1 cellular context compared by ENCODE assay signal in the genomic region with DNA sequence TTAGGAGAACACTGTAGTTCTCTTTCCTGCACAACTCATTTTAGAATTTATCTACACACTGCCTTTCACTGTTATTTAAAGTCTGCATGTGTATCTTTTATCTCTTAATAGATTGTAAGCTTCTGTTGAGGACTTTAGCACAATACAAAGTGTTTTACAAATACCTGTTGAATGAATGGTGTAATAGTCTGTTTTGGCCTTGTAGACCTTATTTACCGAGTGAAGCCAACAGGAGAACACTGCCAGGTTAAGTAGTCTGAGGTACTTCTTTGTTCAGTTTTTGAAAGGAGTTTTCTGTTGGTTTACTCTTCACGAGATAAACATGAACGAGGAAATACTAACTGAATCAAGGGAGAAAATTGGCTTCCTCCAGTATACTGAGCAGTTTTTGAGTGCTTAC.
TF ChIP-seq lines count a peak whose summit lies in the region.

No MANE protein-coding gene starts in this region.

TF ChIP-seq in HepG2, 621 proteins besides CTCF, POLR2A, EP300 and RAD21 (continued from another document and continues in another):
- TF ChIP-seq, protein P1, sequence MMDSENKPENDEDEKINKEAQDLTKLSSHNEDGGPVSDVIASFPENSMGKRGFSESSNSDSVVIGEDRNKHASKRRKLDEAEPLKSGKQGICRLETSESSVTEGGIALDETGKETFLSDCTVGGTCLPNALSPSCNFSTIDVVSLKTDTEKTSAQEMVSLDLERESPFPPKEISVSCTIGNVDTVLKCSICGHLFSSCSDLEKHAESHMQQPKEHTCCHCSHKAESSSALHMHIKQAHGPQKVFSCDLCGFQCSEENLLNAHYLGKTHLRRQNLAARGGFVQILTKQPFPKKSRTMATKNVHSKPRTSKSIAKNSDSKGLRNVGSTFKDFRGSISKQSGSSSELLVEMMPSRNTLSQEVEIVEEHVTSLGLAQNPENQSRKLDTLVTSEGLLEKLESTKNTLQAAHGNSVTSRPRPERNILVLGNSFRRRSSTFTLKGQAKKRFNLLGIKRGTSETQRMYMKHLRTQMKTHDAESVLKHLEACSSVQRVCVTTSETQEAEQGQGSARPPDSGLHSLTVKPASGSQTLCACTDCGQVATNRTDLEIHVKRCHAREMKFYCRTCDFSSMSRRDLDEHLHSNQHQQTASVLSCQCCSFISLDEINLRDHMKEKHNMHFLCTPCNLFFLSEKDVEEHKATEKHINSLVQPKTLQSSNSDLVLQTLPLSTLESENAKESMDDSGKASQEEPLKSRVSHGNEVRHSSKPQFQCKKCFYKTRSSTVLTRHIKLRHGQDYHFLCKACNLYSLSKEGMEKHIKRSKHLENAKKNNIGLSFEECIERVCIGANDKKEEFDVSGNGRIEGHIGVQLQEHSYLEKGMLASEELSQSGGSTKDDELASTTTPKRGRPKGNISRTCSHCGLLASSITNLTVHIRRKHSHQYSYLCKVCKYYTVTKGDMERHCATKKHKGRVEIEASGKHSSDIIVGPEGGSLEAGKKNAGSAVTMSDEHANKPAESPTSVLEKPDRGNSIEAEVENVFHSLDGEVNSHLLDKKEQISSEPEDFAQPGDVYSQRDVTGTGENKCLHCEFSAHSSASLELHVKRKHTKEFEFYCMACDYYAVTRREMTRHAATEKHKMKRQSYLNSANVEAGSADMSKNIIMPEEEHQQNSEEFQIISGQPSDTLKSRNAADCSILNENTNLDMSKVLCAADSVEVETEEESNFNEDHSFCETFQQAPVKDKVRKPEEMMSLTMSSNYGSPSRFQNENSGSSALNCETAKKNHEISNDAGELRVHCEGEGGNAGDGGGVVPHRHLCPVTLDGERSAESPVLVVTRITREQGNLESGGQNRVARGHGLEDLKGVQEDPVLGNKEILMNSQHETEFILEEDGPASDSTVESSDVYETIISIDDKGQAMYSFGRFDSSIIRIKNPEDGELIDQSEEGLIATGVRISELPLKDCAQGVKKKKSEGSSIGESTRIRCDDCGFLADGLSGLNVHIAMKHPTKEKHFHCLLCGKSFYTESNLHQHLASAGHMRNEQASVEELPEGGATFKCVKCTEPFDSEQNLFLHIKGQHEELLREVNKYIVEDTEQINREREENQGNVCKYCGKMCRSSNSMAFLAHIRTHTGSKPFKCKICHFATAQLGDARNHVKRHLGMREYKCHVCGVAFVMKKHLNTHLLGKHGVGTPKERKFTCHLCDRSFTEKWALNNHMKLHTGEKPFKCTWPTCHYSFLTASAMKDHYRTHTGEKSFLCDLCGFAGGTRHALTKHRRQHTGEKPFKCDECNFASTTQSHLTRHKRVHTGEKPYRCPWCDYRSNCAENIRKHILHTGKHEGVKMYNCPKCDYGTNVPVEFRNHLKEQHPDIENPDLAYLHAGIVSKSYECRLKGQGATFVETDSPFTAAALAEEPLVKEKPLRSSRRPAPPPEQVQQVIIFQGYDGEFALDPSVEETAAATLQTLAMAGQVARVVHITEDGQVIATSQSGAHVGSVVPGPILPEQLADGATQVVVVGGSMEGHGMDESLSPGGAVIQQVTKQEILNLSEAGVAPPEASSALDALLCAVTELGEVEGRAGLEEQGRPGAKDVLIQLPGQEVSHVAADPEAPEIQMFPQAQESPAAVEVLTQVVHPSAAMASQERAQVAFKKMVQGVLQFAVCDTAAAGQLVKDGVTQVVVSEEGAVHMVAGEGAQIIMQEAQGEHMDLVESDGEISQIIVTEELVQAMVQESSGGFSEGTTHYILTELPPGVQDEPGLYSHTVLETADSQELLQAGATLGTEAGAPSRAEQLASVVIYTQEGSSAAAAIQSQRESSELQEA (CRISPR knock-in tag; IDR thresholded peaks at IDR 0.05; ENCODE audit: not compliant biosample characterization) = no peak
- no peak for TF ChIP-seq HOXA3 (CRISPR knock-in tag; IDR thresholded peaks at IDR 0.05)
- no peak for TF ChIP-seq CC2D1A (CRISPR knock-in tag; IDR thresholded peaks at IDR 0.05)
- TF ChIP-seq ZNF780A (CRISPR knock-in tag; IDR thresholded peaks at IDR 0.05) = no peak
- peak; percentile 86 for TF ChIP-seq ZSCAN29 (CRISPR knock-in tag; conservative IDR thresholded peaks at IDR 0.05)
- no peak for TF ChIP-seq ZNF136 (CRISPR knock-in tag; IDR thresholded peaks at IDR 0.05; ENCODE audit: low read depth)
- 0 out of 2 replicates have a peak, but pooled peaks have one; percentile 51 for TF ChIP-seq HDAC2 (CRISPR knock-in tag; IDR thresholded peaks at IDR 0.05)
- peak; percentile 44; the same call in 1 of the 2 replicates for TF ChIP-seq THAP11 (CRISPR knock-in tag; IDR thresholded peaks at IDR 0.05)
- no peak for TF ChIP-seq EZH2 (conservative IDR thresholded peaks at IDR 0.05; ENCODE audit: low read depth, low read length)
- TF ChIP-seq ISX (CRISPR knock-in tag; conservative IDR thresholded peaks at IDR 0.05) = no peak
- no peak for TF ChIP-seq ZBTB40 (IDR thresholded peaks at IDR 0.05)
- TF ChIP-seq ZBTB40 (CRISPR knock-in tag; IDR thresholded peaks at IDR 0.05) = no peak
- TF ChIP-seq NONO (IDR thresholded peaks at IDR 0.05) = no peak
- no peak for TF ChIP-seq NONO (CRISPR knock-in tag; conservative IDR thresholded peaks at IDR 0.05)
- no peak for TF ChIP-seq ZNF670 (CRISPR knock-in tag; IDR thresholded peaks at IDR 0.05; ENCODE audit: borderline replicate concordance)
- no peak for TF ChIP-seq TRIM24 (CRISPR knock-in tag; IDR thresholded peaks at IDR 0.05)
- TF ChIP-seq, protein P2, sequence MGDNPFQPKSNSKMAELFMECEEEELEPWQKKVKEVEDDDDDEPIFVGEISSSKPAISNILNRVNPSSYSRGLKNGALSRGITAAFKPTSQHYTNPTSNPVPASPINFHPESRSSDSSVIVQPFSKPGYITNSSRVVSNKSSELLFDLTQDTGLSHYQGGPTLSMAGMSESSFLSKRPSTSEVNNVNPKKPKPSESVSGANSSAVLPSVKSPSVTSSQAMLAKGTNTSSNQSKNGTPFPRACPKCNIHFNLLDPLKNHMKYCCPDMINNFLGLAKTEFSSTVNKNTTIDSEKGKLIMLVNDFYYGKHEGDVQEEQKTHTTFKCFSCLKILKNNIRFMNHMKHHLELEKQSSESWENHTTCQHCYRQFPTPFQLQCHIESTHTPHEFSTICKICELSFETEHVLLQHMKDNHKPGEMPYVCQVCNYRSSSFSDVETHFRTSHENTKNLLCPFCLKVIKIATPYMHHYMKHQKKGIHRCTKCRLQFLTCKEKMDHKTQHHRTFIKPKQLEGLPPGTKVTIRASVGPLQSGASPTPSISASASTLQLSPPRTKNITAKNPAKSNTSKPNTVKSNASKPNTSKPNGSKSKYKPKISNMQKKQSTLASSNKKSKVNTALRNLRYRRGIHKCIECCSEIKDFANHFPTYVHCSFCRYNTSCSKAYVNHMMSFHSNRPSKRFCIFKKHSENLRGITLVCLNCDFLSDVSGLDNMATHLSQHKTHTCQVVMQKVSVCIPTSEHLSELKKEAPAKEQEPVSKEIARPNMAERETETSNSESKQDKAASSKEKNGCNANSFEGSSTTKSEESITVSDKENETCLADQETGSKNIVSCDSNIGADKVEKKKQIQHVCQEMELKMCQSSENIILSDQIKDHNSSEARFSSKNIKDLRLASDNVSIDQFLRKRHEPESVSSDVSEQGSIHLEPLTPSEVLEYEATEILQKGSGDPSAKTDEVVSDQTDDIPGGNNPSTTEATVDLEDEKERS (CRISPR knock-in tag; IDR thresholded peaks at IDR 0.05) = no peak
- peak; percentile 48; the same call in 1 of the 2 replicates for TF ChIP-seq YEATS2 (CRISPR knock-in tag; IDR thresholded peaks at IDR 0.05; ENCODE audit: borderline replicate concordance)
- no peak for TF ChIP-seq ZFP91 (CRISPR knock-in tag; IDR thresholded peaks at IDR 0.05; ENCODE audit: borderline replicate concordance)
- peak; percentile 68; the same call in 1 of the 2 replicates for TF ChIP-seq TBX3 (IDR thresholded peaks at IDR 0.05; ENCODE audit: borderline replicate concordance)
- TF ChIP-seq NFRKB (IDR thresholded peaks at IDR 0.05) = no peak
- no peak for TF ChIP-seq GPBP1L1 (CRISPR knock-in tag; IDR thresholded peaks at IDR 0.05)
- no peak for TF ChIP-seq SP140L (CRISPR knock-in tag; IDR thresholded peaks at IDR 0.05; ENCODE audit: borderline replicate concordance)
